In the genomic region with DNA sequence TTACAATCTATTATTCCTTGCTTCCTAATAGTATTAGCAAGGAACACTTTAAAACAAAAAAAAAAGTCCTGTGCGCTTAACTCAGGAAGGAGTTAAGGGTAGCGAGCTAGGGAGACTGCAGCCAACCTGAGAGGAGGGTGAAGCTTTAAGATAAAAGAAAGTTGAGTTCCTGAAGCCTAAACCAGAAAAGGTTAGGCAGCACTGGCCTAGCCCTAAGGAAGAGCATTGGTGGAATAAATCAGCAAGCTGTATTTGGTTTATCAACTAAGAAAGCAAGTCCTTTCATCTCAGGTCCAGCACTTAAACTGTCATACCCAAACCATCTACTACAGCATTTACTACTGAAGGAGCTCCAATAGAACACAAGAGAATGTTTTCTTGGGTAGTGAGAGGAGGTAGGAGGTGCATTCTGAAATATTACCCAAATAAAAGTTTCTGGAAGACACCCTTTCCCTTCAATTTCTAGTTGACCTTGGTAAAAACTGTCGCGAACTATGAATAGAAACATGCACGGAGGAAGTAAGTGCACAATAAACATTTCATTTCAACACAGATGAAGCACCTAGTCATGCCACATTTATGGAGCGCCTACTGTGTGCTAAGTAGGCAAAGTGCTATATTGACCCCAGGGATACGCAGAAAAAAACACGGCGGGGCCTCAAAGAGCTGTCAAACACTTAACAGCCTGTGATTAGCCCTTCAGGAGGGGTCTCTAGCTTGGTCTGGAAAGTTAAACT, we compare ENCODE assay signal across 8 cellular contexts. TPM values are rescaled to one million over a fixed set of nuclear protein-coding genes. Genes with fewer than 3 reads are reported as not detected.
DNase-seq lines count a peak whose midpoint lies in the region; ATAC-seq, FAIRE-seq and TF ChIP-seq lines count a peak whose summit lies in the region.

No MANE protein-coding gene starts in this region.

- no peak for FAIRE-seq in endothelial cell of umbilical vein (lab: Jason Lieb, UNC)

- BruUV-seq in OCI-LY7 (replicated peaks; lab: Mats Ljungman, UMichigan): no TSS peak
- BruUV-seq in endothelial cell of umbilical vein (replicated peaks; lab: Mats Ljungman, UMichigan): no TSS peak

- ATAC-seq in HG02938 (IDR thresholded peaks at IDR 0.05; ENCODE audit: unreplicated experiment) (no peak), GM21825 (IDR thresholded peaks at IDR 0.05; ENCODE audit: unreplicated experiment) (no peak), GM21381 (IDR thresholded peaks at IDR 0.05; ENCODE audit: unreplicated experiment) (no peak)

- DNase-seq in GM06990 (ENCODE audit: extremely low read depth, insufficient read length) (no peak), OCI-LY7 (ENCODE audit: low spot score) (no peak), endothelial cell of umbilical vein (ENCODE audit: low read depth, low spot score) (peak; percentile 15), ovary (no peak), middle frontal gyrus (ENCODE audit: extremely low spot score, low spot score) (no peak)

- H3K9ac ChIP-seq in endothelial cell of umbilical vein (replicated peaks; ENCODE audit: extremely low read depth, insufficient read depth, low read length): peak overlapping the region; percentile 84

- H3K4me2 ChIP-seq in OCI-LY7 (ENCODE audit: low read length) (peak overlapping the region; percentile 92), endothelial cell of umbilical vein (ENCODE audit: insufficient read depth, low read length) (peak overlapping the region; percentile 88)

- TF ChIP-seq CTCF in GM06990 (IDR thresholded peaks at IDR 0.05; ENCODE audit: insufficient read depth, low read length, poor library complexity, severe bottlenecking) (no peak), OCI-LY7 (conservative IDR thresholded peaks at IDR 0.05; ENCODE audit: low read length) (no peak), endothelial cell of umbilical vein (IDR thresholded peaks at IDR 0.05; ENCODE audit: extremely low read depth in 1 of 2, insufficient read depth in 1 of 2, low read depth in 1 of 2, low read length in 2 of 2) (no peak), ovary (IDR thresholded peaks at IDR 0.05) (no peak)

- H3K9me2 ChIP-seq in OCI-LY7 (ENCODE audit: insufficient read depth, low read length): no peaks in the 10 kb centered on the region

- dilution Hi-C loops in endothelial cell of umbilical vein (cut with MboI; ENCODE audit: extremely low pct_ligation_motif_present, low sequenced_read_pairs): no loop called here

- TF ChIP-seq POLR2A in endothelial cell of umbilical vein (IDR thresholded peaks at IDR 0.05; ENCODE audit: low read depth, low read length): no peak
- no peak for TF ChIP-seq POLR2A in ovary (IDR thresholded peaks at IDR 0.05)

- H3K9me3 ChIP-seq in OCI-LY7 (ENCODE audit: low read length) (no peaks in the 10 kb centered on the region), endothelial cell of umbilical vein (replicated peaks; ENCODE audit: control insufficient read depth, insufficient read depth, low read length) (no peaks in the 10 kb centered on the region), ovary (no peaks in the 10 kb centered on the region)

- H3K9me1 ChIP-seq in endothelial cell of umbilical vein (replicated peaks; ENCODE audit: control insufficient read depth, extremely low read depth, insufficient read depth, low read length): no peaks in the 10 kb centered on the region

- no peaks in the 10 kb centered on the region for H3K27me3 ChIP-seq in GM06990 (replicated peaks; ENCODE audit: control insufficient read depth, insufficient read depth, low read length)
- no peaks in the 10 kb centered on the region for H3K27me3 ChIP-seq in endothelial cell of umbilical vein (ENCODE audit: control insufficient read depth in 2 of 2, insufficient read depth in 2 of 2, low read length in 2 of 2)
- no peaks in the 10 kb centered on the region for H3K27me3 ChIP-seq in ovary

- no peaks in the 10 kb centered on the region for H4K20me1 ChIP-seq in OCI-LY7 (ENCODE audit: insufficient read depth, low read length)
- no peaks in the 10 kb centered on the region for H4K20me1 ChIP-seq in endothelial cell of umbilical vein (replicated peaks; ENCODE audit: control insufficient read depth, extremely low read depth, insufficient read depth, low read length)

- POLR2A ChIA-PET in OCI-LY7 (lab: Charles Lee): interaction anchor here (0.6 to 3.9 kb wide), 6 partner anchors 10 to 475 kb away, joined by 3 to 18 read pairs (median 5); a partner anchor contains a TSS
- POLR2A ChIA-PET in endothelial cell of umbilical vein (lab: Charles Lee): interaction anchor here (1.6 kb wide), 1 partner anchor 45 kb away, joined by 5 read pairs; a partner anchor contains a TSS

- H2AFZ ChIP-seq in OCI-LY7 (ENCODE audit: low read length) (peak overlapping the region; percentile 97), endothelial cell of umbilical vein (ENCODE audit: low read depth, low read length) (peak overlapping the region; percentile 87)

- peaks cover 15% of the 10 kb centered on the region for H3K4me1 ChIP-seq in OCI-LY7 (ENCODE audit: insufficient read depth, low read length, poor library complexity, severe bottlenecking)
- peaks cover 15% of the 10 kb centered on the region for H3K4me1 ChIP-seq in endothelial cell of umbilical vein (ENCODE audit: control insufficient read depth, extremely low read depth, insufficient read depth, low read length)
- peaks cover 2% of the 10 kb centered on the region for H3K4me1 ChIP-seq in ovary (ENCODE audit: insufficient read depth)

- no peak overlapping the region for H3K27ac ChIP-seq in OCI-LY7 (ENCODE audit: low read depth, low read length, poor library complexity, severe bottlenecking)
- peak overlapping the region; percentile 69 for H3K27ac ChIP-seq in endothelial cell of umbilical vein (ENCODE audit: insufficient read depth, low read depth, low read length)
- peak overlapping the region; percentile 70 to 88 for H3K27ac ChIP-seq in ovary

- H3K36me3 ChIP-seq in GM06990 (ENCODE audit: control insufficient read depth, insufficient read depth, low read length) (no peaks in the 10 kb centered on the region), OCI-LY7 (ENCODE audit: insufficient read depth, low read length) (peaks cover 23% of the 10 kb centered on the region), endothelial cell of umbilical vein (ENCODE audit: control insufficient read depth in 2 of 2, extremely low read depth in 1 of 2, insufficient read depth in 2 of 2, low read length in 2 of 2) (peaks cover 5 to 6% of the 10 kb centered on the region in 2 experiments), ovary (no peaks in the 10 kb centered on the region)

- intact Hi-C loops in OCI-LY7 (cut with micrococcal nuclease; ENCODE audit: unreplicated experiment) (no loop called here), endothelial cell of umbilical vein (cut with micrococcal nuclease) (loop anchor here (1.0 kb wide), 1 partner anchor 296 kb away; no protein-coding TSS in a partner anchor), ovary (cut with DNase I) (loop anchor here in 1 of 4 donors (2.0 to 10.0 kb wide), 2 partner anchors 17 to 49 kb away; a partner anchor contains a TSS)

- peak overlapping the region; percentile 83 for H3K4me3 ChIP-seq in GM06990 (replicated peaks; ENCODE audit: low read depth, low read length)
- peak overlapping the region; percentile 84 for H3K4me3 ChIP-seq in OCI-LY7 (ENCODE audit: low read depth, low read length, poor library complexity, severe bottlenecking)
- H3K4me3 ChIP-seq in endothelial cell of umbilical vein (replicated peaks in 1 of 3; ENCODE audit: insufficient read depth in 1 of 3, low read depth in 1 of 3, low read length in 3 of 3): peak overlapping the region; percentile 58 to 96 (median 93)
- peak overlapping the region; percentile 74 for H3K4me3 ChIP-seq in ovary

- H3K79me2 ChIP-seq in OCI-LY7 (ENCODE audit: insufficient read depth, low read depth, low read length) (no peaks in the 10 kb centered on the region), endothelial cell of umbilical vein (ENCODE audit: control insufficient read depth, insufficient read depth, low read length) (peaks cover 22% of the 10 kb centered on the region)

- TF ChIP-seq EP300 in ovary (IDR thresholded peaks at IDR 0.05): no peak

- CTCF ChIA-PET in OCI-LY7 (lab: Charles Lee; ENCODE audit: unreplicated experiment) (no interaction called here), endothelial cell of umbilical vein (lab: Charles Lee) (interaction anchor here (1.4 to 3.5 kb wide), 7 partner anchors 11 to 297 kb away, joined by 3 to 49 read pairs (median 6); a partner anchor contains a TSS)

- 23 to 27% (median 25%) methylated on average over 9 of the region's 9 CpGs for WGBS in ovary, 3 donors

RNA-seq across cellular contexts. Expression of a gene that starts 1.3 kb away (rescaled TPM):
- 10.6 and 11.0 TPM in 2 replicates for total RNA-seq in OCI-LY7 (2014; rRNA removed; shearing (Covaris generic))
- total RNA-seq in OCI-LY7 (2022) (21.9 and 24.0 TPM in 2 replicates), endothelial cell of umbilical vein (21.5 and 22.2 TPM in 2 replicates), ovary (10 to 100 TPM in 3 of 7 donors, 1 to 10 TPM in 4; 3.2 to 14.6 (median 9.1) TPM)
- polyA plus RNA-seq in endothelial cell of umbilical vein (8.1 and 13.1 TPM in 2 replicates), ovary (10 to 100 TPM in 1 of 2 donors, 1 to 10 TPM in 1; 4.4 to 18.5 TPM)
- polyA plus RNA-seq in endothelial cell of umbilical vein (2011; cell fraction: cytosol; rRNA removed): 11.9 and 15.3 TPM in 2 replicates
- 3.5 and 6.7 TPM in 2 replicates for polyA plus RNA-seq in endothelial cell of umbilical vein (2011; cell fraction: nucleus; rRNA removed)
- polyA plus RNA-seq in endothelial cell of umbilical vein (2012): 13.4 and 34.0 TPM in 2 replicates
- polyA minus RNA-seq in endothelial cell of umbilical vein: 1.6 and 2.3 TPM in 2 replicates
- polyA minus RNA-seq in endothelial cell of umbilical vein (2011; cell fraction: cytosol; rRNA and poly(A)+ RNA removed): 4.8 TPM
- polyA minus RNA-seq in endothelial cell of umbilical vein (2011; cell fraction: nucleus; rRNA and poly(A)+ RNA removed): 2.8 and 3.7 TPM in 2 replicates

RNA-seq across cellular contexts. Expression of a gene that starts 17.9 kb away (rescaled TPM):
- 12.9 and 25.9 TPM in 2 replicates for total RNA-seq in OCI-LY7 (2014; rRNA removed; shearing (Covaris generic))
- total RNA-seq in OCI-LY7 (2022) (47.9 and 50.0 TPM in 2 replicates), endothelial cell of umbilical vein (55.3 and 55.8 TPM in 2 replicates), ovary (10 to 100 TPM; 34.8 to 59.2 (median 56.5) TPM)
- polyA plus RNA-seq in endothelial cell of umbilical vein (5.7 and 9.9 TPM in 2 replicates), ovary (10 to 100 TPM; 11.9 to 22.5 TPM)
- polyA plus RNA-seq in endothelial cell of umbilical vein (2011; cell fraction: cytosol; rRNA removed): 22.1 and 22.7 TPM in 2 replicates
- polyA plus RNA-seq in endothelial cell of umbilical vein (2011; cell fraction: nucleus; rRNA removed): 22.8 and 28.4 TPM in 2 replicates
- 28.0 and 43.3 TPM in 2 replicates for polyA plus RNA-seq in endothelial cell of umbilical vein (2012)
- 26.2 and 29.8 TPM in 2 replicates for polyA minus RNA-seq in endothelial cell of umbilical vein
- 32.0 TPM for polyA minus RNA-seq in endothelial cell of umbilical vein (2011; cell fraction: cytosol; rRNA and poly(A)+ RNA removed)
- polyA minus RNA-seq in endothelial cell of umbilical vein (2011; cell fraction: nucleus; rRNA and poly(A)+ RNA removed): 65.3 and 76.2 TPM in 2 replicates

RNA-seq across cellular contexts. Expression of a gene that starts 44.5 kb away (rescaled TPM):
- 70.4 and 72.4 TPM in 2 replicates for total RNA-seq in OCI-LY7 (2014; rRNA removed; shearing (Covaris generic))
- 77.0 and 83.3 TPM in 2 replicates for total RNA-seq in OCI-LY7 (2022)
- total RNA-seq in endothelial cell of umbilical vein: 60.3 and 61.8 TPM in 2 replicates
- polyA plus RNA-seq in endothelial cell of umbilical vein: 10.9 and 11.1 TPM in 2 replicates
- polyA plus RNA-seq in endothelial cell of umbilical vein (2011; cell fraction: cytosol; rRNA removed): 10.0 and 12.5 TPM in 2 replicates
- 16.6 and 18.5 TPM in 2 replicates for polyA plus RNA-seq in endothelial cell of umbilical vein (2011; cell fraction: nucleus; rRNA removed)
- polyA plus RNA-seq in endothelial cell of umbilical vein (2012): 18.1 and 28.2 TPM in 2 replicates
- polyA minus RNA-seq in endothelial cell of umbilical vein: 60.6 and 73.4 TPM in 2 replicates
- polyA minus RNA-seq in endothelial cell of umbilical vein (2011; cell fraction: cytosol; rRNA and poly(A)+ RNA removed): 87.3 TPM
- polyA minus RNA-seq in endothelial cell of umbilical vein (2011; cell fraction: nucleus; rRNA and poly(A)+ RNA removed): 46.7 and 58.2 TPM in 2 replicates
- 100 to 1,000 TPM in 3 of 7 donors, 10 to 100 TPM in 4; 85.7 to 114 (median 99.6) TPM for total RNA-seq in ovary
- polyA plus RNA-seq in ovary: 10 to 100 TPM; 11.0 to 16.4 TPM

RNA-seq across cellular contexts. Expression of a gene that starts 44.8 kb away (rescaled TPM):
- 28.6 and 32.7 TPM in 2 replicates for total RNA-seq in OCI-LY7 (2014; rRNA removed; shearing (Covaris generic))
- total RNA-seq in OCI-LY7 (2022) (82.5 TPM in 2 replicates), endothelial cell of umbilical vein (45.6 and 50.8 TPM in 2 replicates), ovary (10 to 100 TPM; 19.7 to 29.3 (median 23.6) TPM)
- polyA plus RNA-seq in endothelial cell of umbilical vein (6.7 and 9.8 TPM in 2 replicates), ovary (10 to 100 TPM; 12.3 to 19.1 TPM)
- polyA plus RNA-seq in endothelial cell of umbilical vein (2011; cell fraction: cytosol; rRNA removed): 15.0 and 18.0 TPM in 2 replicates
- polyA plus RNA-seq in endothelial cell of umbilical vein (2011; cell fraction: nucleus; rRNA removed): 18.1 and 20.2 TPM in 2 replicates
- 28.5 and 45.7 TPM in 2 replicates for polyA plus RNA-seq in endothelial cell of umbilical vein (2012)
- polyA minus RNA-seq in endothelial cell of umbilical vein: 14.6 and 15.0 TPM in 2 replicates
- polyA minus RNA-seq in endothelial cell of umbilical vein (2011; cell fraction: cytosol; rRNA and poly(A)+ RNA removed): 28.5 TPM
- polyA minus RNA-seq in endothelial cell of umbilical vein (2011; cell fraction: nucleus; rRNA and poly(A)+ RNA removed): 29.5 and 31.8 TPM in 2 replicates
